Comparison of ENCODE assay signal across 8 cellular contexts in the genomic region with DNA sequence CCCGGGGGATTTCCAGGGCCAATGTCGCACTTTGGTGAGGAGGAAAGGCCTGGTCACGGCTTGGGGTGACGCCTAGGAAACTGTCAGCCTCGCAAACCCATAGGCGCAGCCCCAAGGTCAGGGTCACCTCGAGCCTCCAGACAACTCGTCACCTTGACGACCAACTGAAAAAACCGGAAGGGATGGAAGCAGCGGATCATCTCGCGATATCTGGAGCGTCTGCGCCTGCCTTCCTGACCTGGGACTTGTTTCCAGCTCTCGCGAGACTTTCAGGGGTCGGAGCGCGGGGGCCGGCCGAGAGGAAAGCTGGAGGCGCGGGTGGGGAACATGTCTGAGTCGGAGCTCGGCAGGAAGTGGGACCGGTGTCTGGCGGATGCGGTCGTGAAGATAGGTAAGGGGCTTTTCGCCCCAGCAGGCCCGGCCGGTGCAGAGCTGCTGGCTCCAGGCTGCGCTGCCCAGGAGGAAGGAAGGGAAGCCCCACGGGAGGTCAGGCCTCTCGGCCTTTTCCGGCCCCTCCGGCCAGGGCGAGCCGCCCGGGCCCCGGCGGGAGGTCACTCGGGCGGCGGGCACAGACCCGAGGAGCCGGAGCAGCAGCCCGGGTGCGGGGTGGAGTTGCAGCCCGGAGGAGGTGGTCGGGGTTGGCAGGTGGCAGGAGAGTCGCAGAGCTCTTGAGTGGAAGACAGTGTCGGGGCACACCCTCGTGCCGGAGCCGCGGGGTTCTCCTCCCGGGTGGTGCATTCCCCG. TPM values are rescaled to one million over a fixed set of nuclear protein-coding genes. Genes with fewer than 3 reads are reported as not detected.
A peak's percentile ranks its signal among the peaks of the same experiment; 100 is the strongest.
DNase-seq lines count a peak whose midpoint lies in the region; FAIRE-seq and TF ChIP-seq lines count a peak whose summit lies in the region.

No MANE protein-coding gene starts in this region.

- no peak for TF ChIP-seq CTCF in MM.1S (IDR thresholded peaks at IDR 0.05; ENCODE audit: low read length)
- TF ChIP-seq CTCF in fibroblast of villous mesenchyme (IDR thresholded peaks at IDR 0.05; ENCODE audit: insufficient read depth, low read depth, low read length): no peak
- TF ChIP-seq CTCF in nephron progenitor cell (IDR thresholded peaks at IDR 0.05): no peak

- H3K36me3 ChIP-seq in MM.1S (replicated peaks; ENCODE audit: insufficient read depth, low read length): no peaks in the 10 kb centered on the region

- peaks cover 35% of the 10 kb centered on the region for H3K4me1 Mint-ChIP-seq in nephron progenitor cell
- H3K4me1 Mint-ChIP-seq in stimulated activated naive CD8-positive, alpha-beta T cell treated with anti-CD3 and anti-CD28 coated beads, Interleukin-15, Interleukin-2, amounts not matched to agents 100 ng/mL and 50 ng/mL, for 24 hours (ENCODE audit: low read depth): peaks cover 50% of the 10 kb centered on the region

- peaks cover 6% of the 10 kb centered on the region for H3F3A ChIP-seq in MM.1S (ENCODE audit: insufficient read depth, low read length)

- H3K79me2 ChIP-seq in MM.1S (ENCODE audit: low read length): peaks cover 51% of the 10 kb centered on the region

- peaks cover 25% of the 10 kb centered on the region for H3K36me3 Mint-ChIP-seq in nephron progenitor cell (ENCODE audit: low read depth)
- H3K36me3 Mint-ChIP-seq in stimulated activated naive CD8-positive, alpha-beta T cell treated with anti-CD3 and anti-CD28 coated beads, Interleukin-15, Interleukin-2, amounts not matched to agents 100 ng/mL and 50 ng/mL, for 24 hours (ENCODE audit: low read depth): peaks cover 37% of the 10 kb centered on the region

- H3K9me2 ChIP-seq in MM.1S (replicated peaks; ENCODE audit: insufficient read depth, low read length): no peaks in the 10 kb centered on the region

- H3K27me3 Mint-ChIP-seq in nephron progenitor cell (ENCODE audit: low read depth, poor library complexity): peaks cover 25% of the 10 kb centered on the region
- H3K27me3 Mint-ChIP-seq in stimulated activated naive CD8-positive, alpha-beta T cell treated with anti-CD3 and anti-CD28 coated beads, Interleukin-15, Interleukin-2, amounts not matched to agents 100 ng/mL and 50 ng/mL, for 24 hours: no peaks in the 10 kb centered on the region

- H3K9ac ChIP-seq in MM.1S (ENCODE audit: low read length): peak overlapping the region; percentile 97

- peak overlapping the region; percentile 98 for H3K27ac Mint-ChIP-seq in nephron progenitor cell
- H3K27ac Mint-ChIP-seq in stimulated activated naive CD8-positive, alpha-beta T cell treated with anti-CD3 and anti-CD28 coated beads, Interleukin-15, Interleukin-2, amounts not matched to agents 100 ng/mL and 50 ng/mL, for 24 hours: peak overlapping the region; percentile 99

- H3K4me1 ChIP-seq in MM.1S (ENCODE audit: low read length): peaks cover 11% of the 10 kb centered on the region

- H4K20me1 ChIP-seq in MM.1S (ENCODE audit: insufficient read depth, low read length): peaks cover 21% of the 10 kb centered on the region

- no peaks in the 10 kb centered on the region for H3K27me3 ChIP-seq in MM.1S (replicated peaks; ENCODE audit: insufficient read depth, low read length)

- peak overlapping the region; percentile 91 for H3K4me2 ChIP-seq in MM.1S (ENCODE audit: low read depth, low read length)

- H3K27ac ChIP-seq in MM.1S (ENCODE audit: low read length): peak overlapping the region; percentile 97

- DNase-seq in HCEC 1CT: peak; percentile 98
- DNase-seq in MM.1S: peak; percentile 99
- peak; percentile 95 for DNase-seq in SHP77 treated with DMSO at 0.1 percent for 48 hours (lab: John Stamatoyannopoulos, UW)
- peak; percentile 96 for DNase-seq in activated gamma-delta T cell treated with Interleukin-2 at 50 U/mL for 16 hours
- peak; percentile 98 for DNase-seq in fibroblast of villous mesenchyme (ENCODE audit: low read depth)
- DNase-seq in nephron progenitor cell: peak; percentile 94

- no peaks in the 10 kb centered on the region for H3K9me3 Mint-ChIP-seq in nephron progenitor cell
- H3K9me3 Mint-ChIP-seq in stimulated activated naive CD8-positive, alpha-beta T cell treated with anti-CD3 and anti-CD28 coated beads, Interleukin-15, Interleukin-2, amounts not matched to agents 100 ng/mL and 50 ng/mL, for 24 hours: no peaks in the 10 kb centered on the region

- no peaks in the 10 kb centered on the region for H3K9me3 ChIP-seq in MM.1S (replicated peaks; ENCODE audit: insufficient read depth, low read length)

- peak overlapping the region; percentile 80 for H3K4me3 ChIP-seq in MM.1S (ENCODE audit: low read length)
- H3K4me3 ChIP-seq in fibroblast of villous mesenchyme (ENCODE audit: low read depth, low read length): peak overlapping the region; percentile 85

- H3K4me3 Mint-ChIP-seq in nephron progenitor cell: peak overlapping the region; percentile 99
- peak overlapping the region; percentile 90 for H3K4me3 Mint-ChIP-seq in stimulated activated naive CD8-positive, alpha-beta T cell treated with anti-CD3 and anti-CD28 coated beads, Interleukin-15, Interleukin-2, amounts not matched to agents 100 ng/mL and 50 ng/mL, for 24 hours

- peak; percentile 98 for FAIRE-seq in G401.6 (lab: Jason Lieb, UNC)

- H2AFZ ChIP-seq in MM.1S (ENCODE audit: low read length): peak overlapping the region; percentile 84

RNA-seq across cellular contexts. Expression of gene NBL1, which starts 47.2 kb away (rescaled TPM):
- total RNA-seq in fibroblast of villous mesenchyme: 61.3 and 90.5 TPM in 2 replicates

Comparison
In these comparisons a context has a peak if more than half of its experiments do, and no peak if none do; other contexts are left out.
1. Peak in every context shown above with its lines: DNase-seq, H3K4me3 ChIP-seq and H3K27ac ChIP-seq.